16 cellular contexts compared by ENCODE assay signal in the genomic region with DNA sequence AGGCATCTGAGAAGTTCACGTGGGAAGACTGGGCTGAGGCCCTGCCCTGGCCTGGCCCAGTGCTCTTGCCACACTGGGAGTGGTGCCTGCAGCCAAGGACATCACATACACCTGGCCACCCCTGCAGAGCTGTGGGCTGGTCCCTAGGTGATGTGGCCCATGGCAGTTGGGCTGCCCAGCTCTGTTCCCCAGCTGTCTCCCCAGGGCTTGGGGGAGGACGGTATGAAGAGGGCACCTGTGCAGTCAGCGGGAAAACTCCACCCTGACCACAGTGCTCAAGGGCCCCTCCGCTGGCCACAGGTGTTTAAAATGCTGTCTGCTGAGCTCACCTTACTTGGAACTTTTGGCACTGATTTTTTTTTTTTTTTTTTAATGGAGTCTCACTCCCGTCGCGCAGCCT.
DNase-seq lines count a peak whose midpoint lies in the region; ATAC-seq and TF ChIP-seq lines count a peak whose summit lies in the region.
"Had no signal": no experiment of that assay in that cellular context is flagged by ENCODE, and none has a peak within 500 bp of the region (broad histone marks: within the 10 kb centered on the region; RNA-seq: fewer than 3 reads in every experiment).

No MANE protein-coding gene starts in this region.

- no peaks in the 10 kb centered on the region for H4K20me1 ChIP-seq in IMR-90 (ENCODE audit: insufficient read depth, low read length)
- H4K20me1 ChIP-seq in osteoblast (ENCODE audit: insufficient read depth, low read length) = no peaks in the 10 kb centered on the region

- H2AFZ ChIP-seq in IMR-90 (replicated peaks; ENCODE audit: low read length, poor library complexity) (peak overlapping the region; percentile 23), osteoblast (ENCODE audit: low read length) (no peak overlapping the region)

- peak overlapping the region; percentile 49 for H3K4me3 Mint-ChIP-seq in T-helper 17 cell
- H3K4me3 Mint-ChIP-seq in activated CD4-positive, alpha-beta memory T cell treated with anti-CD3 and anti-CD28 coated beads, Interleukin-2, amount 10 ng/mL, durations not matched to agents 7 days and 5 days = no peak overlapping the region

- H3K79me1 ChIP-seq in IMR-90 (ENCODE audit: low read depth in 1 of 2, low read length in 2 of 2) = no peaks in the 10 kb centered on the region

- H4K91ac ChIP-seq in IMR-90 (ENCODE audit: insufficient read depth, low read depth, low read length) = no peak overlapping the region

- H3K14ac ChIP-seq in IMR-90 (replicated peaks; ENCODE audit: low read depth, low read length) = no peak overlapping the region

- BruUV-seq in IMR-90 (replicated peaks; lab: Mats Ljungman, UMichigan) = no TSS peak

- H3K36me3 ChIP-seq in IMR-90 (ENCODE audit: control insufficient read depth, insufficient read depth, low read length) = no peaks in the 10 kb centered on the region
- H3K36me3 ChIP-seq in osteoblast (ENCODE audit: insufficient read depth, low read length) = no peaks in the 10 kb centered on the region

- H4K8ac ChIP-seq in IMR-90 (ENCODE audit: low read depth in 2 of 2, low read length in 2 of 2) = no peak overlapping the region

- POLR2A ChIA-PET in IMR-90 (lab: Charles Lee; ENCODE audit: unreplicated experiment) = no interaction called here
- POLR2A ChIA-PET in activated CD4-positive, alpha-beta memory T cell treated with anti-CD3 and anti-CD28 coated beads, Interleukin-2, amount 10 ng/mL, durations not matched to agents 7 days and 5 days (lab: Charles Lee) = interaction anchor here (1.5 kb wide), 1 partner anchor 10 kb away, joined by 5 read pairs; no protein-coding TSS in a partner anchor

- H3K79me2 ChIP-seq in osteoblast (ENCODE audit: insufficient read depth, low read length) = no peaks in the 10 kb centered on the region

- H3K18ac ChIP-seq in IMR-90 (ENCODE audit: low read depth, low read length) = no peak overlapping the region

- no peaks in the 10 kb centered on the region for H3K36me3 Mint-ChIP-seq in T-helper 17 cell (ENCODE audit: low read depth)
- H3K36me3 Mint-ChIP-seq in activated CD4-positive, alpha-beta memory T cell treated with anti-CD3 and anti-CD28 coated beads, Interleukin-2, amount 10 ng/mL, durations not matched to agents 7 days and 5 days (ENCODE audit: low read depth) = no peaks in the 10 kb centered on the region

- TF ChIP-seq RAD21 in IMR-90 (IDR thresholded peaks at IDR 0.05; ENCODE audit: low read length) = no peak

- CTCF ChIA-PET in IMR-90 (lab: Yijun Ruan, JAX) = no interaction called here
- CTCF ChIA-PET in activated CD4-positive, alpha-beta memory T cell treated with anti-CD3 and anti-CD28 coated beads, Interleukin-2, amount 10 ng/mL, durations not matched to agents 7 days and 5 days (lab: Charles Lee) = no interaction called here

- no peak overlapping the region for H2AK5ac ChIP-seq in IMR-90 (ENCODE audit: low read depth, low read length)

- H3K9me1 ChIP-seq in IMR-90 (ENCODE audit: insufficient read depth, low read length) = peaks cover 9% of the 10 kb centered on the region

- no peak overlapping the region for H3K23ac ChIP-seq in IMR-90 (ENCODE audit: low read depth, low read length)

- peaks cover 4% of the 10 kb centered on the region; the same call in 1 of the 2 replicates for H3K4me1 ChIP-seq in IMR-90 (ENCODE audit: control insufficient read depth, insufficient read depth, low read length)
- H3K4me1 ChIP-seq in osteoblast (ENCODE audit: insufficient read depth, low read length) = peaks cover 9% of the 10 kb centered on the region

- intact Hi-C loops in IMR-90 (cut with micrococcal nuclease) = no loop called here

- no peak for ATAC-seq in IMR-90 (ENCODE audit: low read depth)
- ATAC-seq in T-helper 17 cell = no peak
- no peak for ATAC-seq in GM21717 (IDR thresholded peaks at IDR 0.05; ENCODE audit: unreplicated experiment)

- dilution Hi-C loops in IMR-90 (cut with HindIII; ENCODE audit: low sequenced_read_pairs, unreplicated experiment) = no loop called here

- H3K27me3 Mint-ChIP-seq in T-helper 17 cell = peaks cover 6% of the 10 kb centered on the region
- peaks cover 46% of the 10 kb centered on the region for H3K27me3 Mint-ChIP-seq in activated CD4-positive, alpha-beta memory T cell treated with anti-CD3 and anti-CD28 coated beads, Interleukin-2, amount 10 ng/mL, durations not matched to agents 7 days and 5 days

- TF ChIP-seq POLR2A in IMR-90 (IDR thresholded peaks at IDR 0.05; ENCODE audit: low read depth, low read length) = no peak

- H3K27me3 ChIP-seq in IMR-90 (ENCODE audit: control insufficient read depth, insufficient read depth, low read length) = peaks cover 8% of the 10 kb centered on the region
- H3K27me3 ChIP-seq in osteoblast (ENCODE audit: insufficient read depth, low read length) = peaks cover 33% of the 10 kb centered on the region

- H3K27ac Mint-ChIP-seq in T-helper 17 cell = no peak overlapping the region
- H3K27ac Mint-ChIP-seq in activated CD4-positive, alpha-beta memory T cell treated with anti-CD3 and anti-CD28 coated beads, Interleukin-2, amount 10 ng/mL, durations not matched to agents 7 days and 5 days = no peak overlapping the region

- H3K9ac ChIP-seq in IMR-90 (ENCODE audit: low read depth, low read length) = no peak overlapping the region

- H2AK9ac ChIP-seq in IMR-90 (replicated peaks; ENCODE audit: low read depth, low read length, poor library complexity) = no peak overlapping the region

- H2BK15ac ChIP-seq in IMR-90 (ENCODE audit: low read depth, low read length) = no peak overlapping the region

- no peak overlapping the region for H4K5ac ChIP-seq in IMR-90 (ENCODE audit: low read depth, low read length)

- H3K9me3 ChIP-seq in IMR-90 (ENCODE audit: control insufficient read depth, insufficient read depth, low read length) (peaks cover 3% of the 10 kb centered on the region; the same call in 1 of the 2 replicates), T-helper 17 cell (ENCODE audit: control insufficient read depth, low read length, poor library complexity, severe bottlenecking) (no peaks in the 10 kb centered on the region), osteoblast (ENCODE audit: low read depth, low read length) (no peaks in the 10 kb centered on the region)
- H3K9me3 ChIP-seq: Caco-2 had no signal

- H3K9me3 Mint-ChIP-seq in activated CD4-positive, alpha-beta memory T cell treated with anti-CD3 and anti-CD28 coated beads, Interleukin-2, amount 10 ng/mL, durations not matched to agents 7 days and 5 days = no peaks in the 10 kb centered on the region

- H2BK20ac ChIP-seq in IMR-90 (ENCODE audit: low read depth, low read length) = no peak overlapping the region

- in situ Hi-C loops in IMR-90 (cut with MboI; ENCODE audit: low sequenced_read_pairs) = no loop called here

- TF ChIP-seq CTCF in IMR-90 (conservative IDR thresholded peaks at IDR 0.05; ENCODE audit: low read depth, low read length) (no peak), osteoblast (IDR thresholded peaks at IDR 0.05; ENCODE audit: extremely low read depth, low read depth, low read length) (no peak)

- H3K4me1 Mint-ChIP-seq in T-helper 17 cell = peaks cover 33% of the 10 kb centered on the region
- peaks cover 51% of the 10 kb centered on the region for H3K4me1 Mint-ChIP-seq in activated CD4-positive, alpha-beta memory T cell treated with anti-CD3 and anti-CD28 coated beads, Interleukin-2, amount 10 ng/mL, durations not matched to agents 7 days and 5 days

- H3K4me2 ChIP-seq in IMR-90 (ENCODE audit: low read depth, low read length) (no peak overlapping the region), osteoblast (ENCODE audit: insufficient read depth, low read length) (no peak overlapping the region)

- H3K4me3 ChIP-seq in IMR-90 (ENCODE audit: insufficient read depth, low read depth, low read length) (no peak overlapping the region), osteoblast (ENCODE audit: insufficient read depth, low read length) (no peak overlapping the region)

- H3K56ac ChIP-seq in IMR-90 (ENCODE audit: extremely low read depth, insufficient read depth, low read length) = no peak overlapping the region

- no peak overlapping the region for H3K27ac ChIP-seq in IMR-90 (ENCODE audit: insufficient read depth, low read length)
- H3K27ac ChIP-seq in osteoblast (ENCODE audit: low read depth, low read length) = no peak overlapping the region
- H3K27ac ChIP-seq: C4-2B had no signal

- DNase-seq in DMS79 treated with DMSO at 0.1 percent for 48 hours (lab: John Stamatoyannopoulos, UW) = peak; percentile 10
- DNase-seq in DMS79 (lab: John Stamatoyannopoulos, UW) = no peak
- DNase-seq in IMR-90 = no peak
- no peak for DNase-seq in T-helper 17 cell
- peak; percentile 37 for DNase-seq in osteoblast (ENCODE audit: insufficient read length, low spot score, missing footprints)
- no peak for DNase-seq in activated CD4-positive, alpha-beta memory T cell treated with anti-CD3 and anti-CD28 coated beads, Interleukin-2, amount 10 ng/mL, durations not matched to agents 7 days and 5 days
- DNase-seq in HuH-7.5 (ENCODE audit: low spot score) = no peak
- DNase-seq: 8988T, Caco-2, GF-D8, HCEC 1CT, NCI-H1436 treated with DMSO at 0.1 percent for 48 hours, NCI-H2081 treated with DMSO at 0.1 percent for 48 hours, NCI-H774 had no signal

- no peak overlapping the region for H3K4ac ChIP-seq in IMR-90 (ENCODE audit: low read depth, low read length)

- WGBS in IMR-90 (ENCODE audit: extremely low coverage in 2 of 2, insufficient read length in 1 of 2), 2 experiments = 83% methylated on average over 1 of the region's 7 CpGs; no CpG with 5 or more reads in 1 of the 2 experiments

- no peak overlapping the region for H2BK5ac ChIP-seq in IMR-90 (ENCODE audit: low read depth, low read length, poor library complexity, severe bottlenecking)

- H2BK120ac ChIP-seq in IMR-90 (ENCODE audit: low read depth, low read length) = no peak overlapping the region

TF ChIP-seq in IMR-90, 13 proteins besides CTCF, POLR2A, EP300 and RAD21 (continues in another document):
- no peak for TF ChIP-seq MXI1 (IDR thresholded peaks at IDR 0.05; ENCODE audit: borderline replicate concordance, low read depth, low read length)
- TF ChIP-seq, protein P1, sequence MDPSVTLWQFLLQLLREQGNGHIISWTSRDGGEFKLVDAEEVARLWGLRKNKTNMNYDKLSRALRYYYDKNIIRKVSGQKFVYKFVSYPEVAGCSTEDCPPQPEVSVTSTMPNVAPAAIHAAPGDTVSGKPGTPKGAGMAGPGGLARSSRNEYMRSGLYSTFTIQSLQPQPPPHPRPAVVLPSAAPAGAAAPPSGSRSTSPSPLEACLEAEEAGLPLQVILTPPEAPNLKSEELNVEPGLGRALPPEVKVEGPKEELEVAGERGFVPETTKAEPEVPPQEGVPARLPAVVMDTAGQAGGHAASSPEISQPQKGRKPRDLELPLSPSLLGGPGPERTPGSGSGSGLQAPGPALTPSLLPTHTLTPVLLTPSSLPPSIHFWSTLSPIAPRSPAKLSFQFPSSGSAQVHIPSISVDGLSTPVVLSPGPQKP (IDR thresholded peaks at IDR 0.05; ENCODE audit: borderline replicate concordance, low read depth, low read length) = no peak
- no peak for TF ChIP-seq RCOR1 (IDR thresholded peaks at IDR 0.05; ENCODE audit: insufficient replicate concordance, low read length)
- no peak for TF ChIP-seq NFE2L2 (IDR thresholded peaks at IDR 0.05; ENCODE audit: low read depth, low read length)
- no peak for TF ChIP-seq SMC3 (IDR thresholded peaks at IDR 0.05; ENCODE audit: low read depth, low read length)
- no peak for TF ChIP-seq MAFK (IDR thresholded peaks at IDR 0.05; ENCODE audit: low read depth, low read length)
- no peak for TF ChIP-seq RFX5 (IDR thresholded peaks at IDR 0.05; ENCODE audit: low read depth, low read length)

Comparison
In these comparisons a context has a peak if more than half of its experiments do, and no peak if none do; other contexts are left out.
1. DNase-seq: peak in DMS79 treated with DMSO at 0.1 percent for 48 hours (single experiment) and osteoblast (single experiment); none in DMS79 (single experiment), IMR-90 (single experiment), T-helper 17 cell (0 of 3), activated CD4-positive, alpha-beta memory T cell treated with anti-CD3 and anti-CD28 coated beads, Interleukin-2, amount 10 ng/mL, durations not matched to agents 7 days and 5 days (single experiment) and HuH-7.5 (single experiment).